1 cellular context compared by ENCODE assay signal in the genomic region with DNA sequence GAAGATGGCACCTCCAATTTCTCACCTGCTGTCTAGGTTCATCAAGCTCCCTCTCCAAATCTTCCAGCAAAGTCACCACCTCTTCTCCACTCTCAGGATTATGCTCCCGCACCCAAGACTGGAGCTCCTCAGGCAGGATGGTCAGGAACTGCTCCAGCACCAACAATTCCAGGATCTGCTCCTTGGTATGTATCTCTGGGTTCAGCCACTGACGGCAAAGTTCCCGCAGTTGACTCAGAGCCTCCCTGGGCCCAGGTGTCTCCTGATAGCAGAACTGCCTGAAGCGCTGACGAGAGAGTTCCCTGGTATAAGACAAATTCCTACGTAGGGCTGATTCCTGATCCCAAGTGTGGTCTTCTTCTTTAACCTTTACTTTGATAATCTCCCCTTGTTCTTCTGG.
TF ChIP-seq lines count a peak whose summit lies in the region.

No MANE protein-coding gene starts in this region.

TF ChIP-seq in neural cell, 6 proteins besides CTCF, POLR2A, EP300 and RAD21 (continued from another document):
- TF ChIP-seq EZH2 (IDR thresholded peaks at IDR 0.05; ENCODE audit: borderline replicate concordance, insufficient read depth, low read length, poor library complexity, severe bottlenecking) (no peak), MXI1 (conservative IDR thresholded peaks at IDR 0.05; ENCODE audit: poor library complexity, severe bottlenecking) (no peak)
